In genomic region chr7:27236053-27236410, GRCh38 we compare ENCODE assay signal across 11 cellular contexts. TPM values are rescaled to one million over a fixed set of nuclear protein-coding genes. Genes with fewer than 3 reads are reported as not detected.
DNase-seq lines count a peak whose midpoint lies in the region; ATAC-seq, FAIRE-seq and TF ChIP-seq lines count a peak whose summit lies in the region.
"Had no signal": no experiment of that assay in that cellular context is flagged by ENCODE, and none has a peak within 500 bp of the region (broad histone marks: within the 10 kb centered on the region; RNA-seq: fewer than 3 reads in every experiment).

No MANE protein-coding gene starts in this region.

- H3K27ac ChIP-seq in astrocyte (ENCODE audit: low read depth, low read length) = no peak overlapping the region
- no peak overlapping the region for H3K27ac ChIP-seq in subcutaneous abdominal adipose tissue (ENCODE audit: low read depth, low read length)
- H3K27ac ChIP-seq: upper lobe of left lung had no signal

- H2AFZ ChIP-seq in astrocyte (ENCODE audit: low read depth, low read length) = peak overlapping the region; percentile 75

- intact Hi-C loops in mucosa of descending colon (cut with DNase I, micrococcal nuclease) = loop anchor here in 1 of 2 donors (10.0 kb wide), 1 partner anchor 339 kb away; no protein-coding TSS in a partner anchor

- H3K27ac Mint-ChIP-seq in astrocyte (ENCODE audit: unreplicated experiment) = peak overlapping the region; percentile 47
- H3K27ac Mint-ChIP-seq: activated CD4-positive, alpha-beta memory T cell treated with anti-CD3 and anti-CD28 coated beads, Interleukin-2, amount 10 ng/mL, durations not matched to agents 7 days and 5 days had no signal

- peaks cover 8% of the 10 kb centered on the region for H3K4me1 ChIP-seq in astrocyte (ENCODE audit: insufficient read depth, low read length)
- H3K4me1 ChIP-seq in mucosa of descending colon (ENCODE audit: low read depth) = peaks cover 14% of the 10 kb centered on the region
- H3K4me1 ChIP-seq in subcutaneous abdominal adipose tissue (ENCODE audit: control insufficient read depth in 5 of 5, insufficient read depth in 5 of 5, low read length in 5 of 5) = peaks cover 0 to 21% (median 16%) of the 10 kb centered on the region in 5 donors

- H3K9ac ChIP-seq in astrocyte (ENCODE audit: low read length) = no peak overlapping the region
- peak overlapping the region in 1 of 5 donors; percentile 68 for H3K9ac ChIP-seq in subcutaneous abdominal adipose tissue (ENCODE audit: low read length in 5 of 5)

- no peak for TF ChIP-seq POLR2A in GM12892 (IDR thresholded peaks at IDR 0.05; ENCODE audit: low read depth, low read length)

- peaks cover 3% of the 10 kb centered on the region for H4K20me1 ChIP-seq in astrocyte (ENCODE audit: insufficient read depth, low read length)

- peak overlapping the region; percentile 84 for H3K4me2 ChIP-seq in astrocyte (ENCODE audit: low read length)

- H3K36me3 Mint-ChIP-seq in activated T-cell treated with anti-CD3 and anti-CD28 coated beads, Interleukin-2, amount 50 U/mL, for 4 hours (ENCODE audit: insufficient read depth) = no peaks in the 10 kb centered on the region
- H3K36me3 Mint-ChIP-seq in astrocyte (ENCODE audit: low read depth, unreplicated experiment) = no peaks in the 10 kb centered on the region

- no peaks in the 10 kb centered on the region for H3K9me3 ChIP-seq in astrocyte (ENCODE audit: insufficient read depth, low read depth, low read length)
- H3K9me3 ChIP-seq in mucosa of descending colon = no peaks in the 10 kb centered on the region
- H3K9me3 ChIP-seq in subcutaneous abdominal adipose tissue (ENCODE audit: control insufficient read depth in 5 of 5, low read length in 5 of 5) = no peaks in the 10 kb centered on the region
- H3K9me3 ChIP-seq: upper lobe of left lung had no signal

- H3K4me3 ChIP-seq in astrocyte (ENCODE audit: insufficient read depth, low read depth, low read length) (peak overlapping the region; percentile 28), mucosa of descending colon (no peak overlapping the region), subcutaneous abdominal adipose tissue (ENCODE audit: low read depth in 1 of 5, low read length in 5 of 5) (peak overlapping the region; percentile 52 to 72 (median 61))

- no peak for TF ChIP-seq CTCF in astrocyte (IDR thresholded peaks at IDR 0.05; ENCODE audit: insufficient read depth, low read depth, low read length)
- TF ChIP-seq CTCF in mucosa of descending colon (IDR thresholded peaks at IDR 0.05) = no peak

- H3K36me3 ChIP-seq in astrocyte (ENCODE audit: insufficient read depth, low read length) = no peaks in the 10 kb centered on the region
- H3K36me3 ChIP-seq in mucosa of descending colon (ENCODE audit: low read depth) = no peaks in the 10 kb centered on the region
- no peaks in the 10 kb centered on the region for H3K36me3 ChIP-seq in subcutaneous abdominal adipose tissue (ENCODE audit: control insufficient read depth in 5 of 5, insufficient read depth in 5 of 5, low read length in 5 of 5)
- H3K36me3 ChIP-seq: upper lobe of left lung had no signal

- FAIRE-seq in astrocyte (lab: Jason Lieb, UNC) (no peak), GM12892 (lab: Jason Lieb, UNC) (no peak)

- H3K4me3 Mint-ChIP-seq in activated T-cell treated with anti-CD3 and anti-CD28 coated beads, Interleukin-2, amount 50 U/mL, for 4 hours = peak overlapping the region; percentile 7
- peak overlapping the region; percentile 69 for H3K4me3 Mint-ChIP-seq in astrocyte (ENCODE audit: unreplicated experiment)
- H3K4me3 Mint-ChIP-seq: activated CD4-positive, alpha-beta memory T cell treated with anti-CD3 and anti-CD28 coated beads, Interleukin-2, amount 10 ng/mL, durations not matched to agents 7 days and 5 days had no signal

- H3K27me3 Mint-ChIP-seq in activated T-cell treated with anti-CD3 and anti-CD28 coated beads, Interleukin-2, amount 50 U/mL, for 4 hours (ENCODE audit: low read depth) = peaks cover 73% of the 10 kb centered on the region
- H3K27me3 Mint-ChIP-seq in astrocyte (ENCODE audit: low read depth, unreplicated experiment) = peaks cover 69% of the 10 kb centered on the region

- H3K79me2 ChIP-seq in astrocyte (ENCODE audit: insufficient read depth, low read length) = no peaks in the 10 kb centered on the region

- no peaks in the 10 kb centered on the region for H3K9me3 Mint-ChIP-seq in activated T-cell treated with anti-CD3 and anti-CD28 coated beads, Interleukin-2, amount 50 U/mL, for 4 hours
- peaks cover 10% of the 10 kb centered on the region for H3K9me3 Mint-ChIP-seq in astrocyte (ENCODE audit: unreplicated experiment)
- H3K9me3 Mint-ChIP-seq: activated CD4-positive, alpha-beta memory T cell treated with anti-CD3 and anti-CD28 coated beads, Interleukin-2, amount 10 ng/mL, durations not matched to agents 7 days and 5 days had no signal

- H3K27me3 ChIP-seq in astrocyte (ENCODE audit: insufficient read depth, low read length) = peaks cover 74% of the 10 kb centered on the region
- H3K27me3 ChIP-seq in subcutaneous abdominal adipose tissue (ENCODE audit: control insufficient read depth in 5 of 5, insufficient read depth in 4 of 5, low read length in 5 of 5) = peaks cover 23 to 59% (median 33%) of the 10 kb centered on the region in 5 donors

- peaks cover 13% of the 10 kb centered on the region for H3K4me1 Mint-ChIP-seq in activated T-cell treated with anti-CD3 and anti-CD28 coated beads, Interleukin-2, amount 50 U/mL, for 4 hours (ENCODE audit: low read depth)
- H3K4me1 Mint-ChIP-seq in astrocyte (ENCODE audit: low read depth, unreplicated experiment) = peaks cover 10% of the 10 kb centered on the region

- ATAC-seq in activated T-cell treated with anti-CD3 and anti-CD28 coated beads, Interleukin-2, amount 50 U/mL, for 4 hours = no peak
- peak; percentile 13 for ATAC-seq in mucosa of descending colon

- no peak for DNase-seq in activated T-cell treated with anti-CD3 and anti-CD28 coated beads, Interleukin-2, amount 50 U/mL, for 4 hours
- DNase-seq in activated T-cell treated with anti-CD3 and anti-CD28 coated beads for 4 hours = no peak
- no peak for DNase-seq in astrocyte (ENCODE audit: low read depth)
- no peak for DNase-seq in mucosa of descending colon
- DNase-seq in NCI-H69 (lab: John Stamatoyannopoulos, UW) = no peak
- no peak for DNase-seq in GM12892 (ENCODE audit: insufficient read length)
- DNase-seq in stimulated activated naive CD4-positive, alpha-beta T cell treated with Interleukin-2 at 50 U/mL for 16 hours (lab: John Stamatoyannopoulos, UW) = no peak
- DNase-seq: activated CD4-positive, alpha-beta memory T cell treated with anti-CD3 and anti-CD28 coated beads, Interleukin-2, amount 10 ng/mL, durations not matched to agents 7 days and 5 days had no signal

RNA-seq across cellular contexts. Expression of gene EVX1, which starts 6.6 kb away (rescaled TPM):
- total RNA-seq in activated T-cell treated with anti-CD3 and anti-CD28 coated beads, Interleukin-2, amount 50 U/mL, for 4 hours = not detected
- total RNA-seq in astrocyte (not detected in 2 replicates), mucosa of descending colon (1 to 10 TPM in 1 of 3 donors, under 1 TPM in 1, not detected in 1; 0.43 to 2.7 TPM)
- not detected for polyA plus RNA-seq in GM12892 (2012; ENCODE audit: missing spikeins)
- total RNA-seq: activated CD4-positive, alpha-beta memory T cell treated with anti-CD3 and anti-CD28 coated beads, Interleukin-2, amount 10 ng/mL, durations not matched to agents 7 days and 5 days; upper lobe of left lung had no signal
- polyA plus RNA-seq: AG04450 had no signal

RNA-seq across cellular contexts. Expression of gene HOXA13, which starts 36.1 kb away (rescaled TPM):
- total RNA-seq in activated T-cell treated with anti-CD3 and anti-CD28 coated beads, Interleukin-2, amount 50 U/mL, for 4 hours = not detected
- total RNA-seq in astrocyte (not detected in 2 replicates), mucosa of descending colon (10 to 100 TPM; 28.0 to 54.3 (median 42.2) TPM)
- polyA plus RNA-seq in GM12892 (2012; ENCODE audit: missing spikeins) = not detected
- total RNA-seq: activated CD4-positive, alpha-beta memory T cell treated with anti-CD3 and anti-CD28 coated beads, Interleukin-2, amount 10 ng/mL, durations not matched to agents 7 days and 5 days; upper lobe of left lung had no signal
- polyA plus RNA-seq: AG04450 had no signal

RNA-seq across cellular contexts. Expression of gene HOXA11, which starts 51.0 kb away (rescaled TPM):
- not detected for total RNA-seq in activated T-cell treated with anti-CD3 and anti-CD28 coated beads, Interleukin-2, amount 50 U/mL, for 4 hours
- total RNA-seq in astrocyte (not detected in 2 replicates), mucosa of descending colon (10 to 100 TPM in 1 of 3 donors, 1 to 10 TPM in 2; 3.2 to 27.2 (median 5.4) TPM)
- polyA plus RNA-seq in GM12892 (2012; ENCODE audit: missing spikeins) = not detected
- total RNA-seq: activated CD4-positive, alpha-beta memory T cell treated with anti-CD3 and anti-CD28 coated beads, Interleukin-2, amount 10 ng/mL, durations not matched to agents 7 days and 5 days; upper lobe of left lung had no signal

Comparison
In these comparisons a context has a peak if more than half of its experiments do, and no peak if none do; other contexts are left out.
1. RNA of gene HOXA13, which starts 36.1 kb away (total RNA-seq): 28.0 to 54.3 TPM in mucosa of descending colon; not detected in activated T-cell treated with anti-CD3 and anti-CD28 coated beads, Interleukin-2, amount 50 U/mL, for 4 hours and not detected in astrocyte; every median in the first group is over 10 times any median in the second.